20 cellular contexts compared by ENCODE assay signal in the genomic region with DNA sequence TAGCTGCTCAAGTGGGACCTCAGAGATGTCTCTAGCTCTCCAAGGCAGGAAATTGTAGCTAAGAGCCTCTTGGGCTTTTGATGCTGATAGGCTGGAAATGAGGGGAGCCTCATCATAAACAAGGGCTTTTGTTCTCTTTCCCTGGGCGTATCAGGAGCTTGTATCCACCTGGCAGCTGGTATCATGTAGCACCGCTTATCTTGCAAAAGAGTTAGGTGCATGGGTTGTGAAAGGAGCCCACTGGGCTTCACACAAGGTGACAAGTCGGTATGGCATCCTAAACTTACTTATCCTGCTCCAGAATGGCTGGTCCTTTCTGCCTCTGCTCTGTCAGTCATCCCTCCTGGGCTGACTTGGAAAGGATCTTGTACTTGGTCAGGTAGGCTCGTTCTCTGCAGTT.
"Had no signal": no experiment of that assay in that cellular context is flagged by ENCODE, and none has a peak within 500 bp of the region (broad histone marks: within the 10 kb centered on the region; RNA-seq: fewer than 3 reads in every experiment).

No MANE protein-coding gene starts in this region.

- ATAC-seq: activated CD8-positive, alpha-beta memory T cell treated with anti-CD3 and anti-CD28 coated beads, Interleukin-2, amount 10 ng/mL, durations not matched to agents 7 days and 5 days; heart right ventricle; left ventricle myocardium superior; mucosa of descending colon had no signal

- H3K27ac ChIP-seq: colonic mucosa, esophagus muscularis mucosa, heart right ventricle, thyroid gland had no signal

- H3K4me3 ChIP-seq: colonic mucosa, esophagus muscularis mucosa, heart right ventricle, mucosa of descending colon, thyroid gland had no signal

- H3K36me3 ChIP-seq: colonic mucosa, esophagus muscularis mucosa, heart right ventricle, thyroid gland had no signal

- H3K4me1 ChIP-seq: colonic mucosa, esophagus muscularis mucosa, heart right ventricle, thyroid gland had no signal

- DNase-seq: activated CD4-positive, alpha-beta memory T cell treated with anti-CD3 and anti-CD28 coated beads, Interleukin-2, amount 10 ng/mL, durations not matched to agents 7 days and 5 days; activated CD4-positive, alpha-beta T cell treated with anti-CD3 and anti-CD28 coated beads for 48 hours; activated CD4-positive, CD25-positive, alpha-beta regulatory T cell; activated CD8-positive, alpha-beta memory T cell treated with anti-CD3 and anti-CD28 coated beads, Interleukin-2, amount 10 ng/mL, durations not matched to agents 7 days and 5 days; activated naive CD8-positive, alpha-beta T cell treated with anti-CD3 and anti-CD28 coated beads for 36 hours; amniotic stem cell; central memory CD4-positive, alpha-beta T cell; colonic mucosa; heart right ventricle; immature natural killer cell; left ventricle myocardium superior; mucosa of descending colon; naive B cell; stimulated activated CD4-positive, alpha-beta T cell treated with anti-CD3 and anti-CD28 coated beads, Interleukin-12 subunit alpha, Interleukin-12 subunit beta, amount 100 ng/mL, for 4 hours; stimulated activated CD4-positive, alpha-beta T cell treated with anti-CD3 and anti-CD28 coated beads, Interleukin-1b, Interleukin-23, amount 100 ng/mL, for 48 hours; stimulated activated CD8-positive, alpha-beta memory T cell treated with anti-CD3 and anti-CD28 coated beads, Interleukin-4, amount 100 ng/mL, for 48 hours; stimulated activated naive CD4-positive, alpha-beta T cell; T-helper 9 cell; thyroid gland had no signal

- H3K27me3 ChIP-seq: colonic mucosa, esophagus muscularis mucosa, heart right ventricle, thyroid gland had no signal
